Comparison of ENCODE assay signal across 1 cellular context in the genomic region with DNA sequence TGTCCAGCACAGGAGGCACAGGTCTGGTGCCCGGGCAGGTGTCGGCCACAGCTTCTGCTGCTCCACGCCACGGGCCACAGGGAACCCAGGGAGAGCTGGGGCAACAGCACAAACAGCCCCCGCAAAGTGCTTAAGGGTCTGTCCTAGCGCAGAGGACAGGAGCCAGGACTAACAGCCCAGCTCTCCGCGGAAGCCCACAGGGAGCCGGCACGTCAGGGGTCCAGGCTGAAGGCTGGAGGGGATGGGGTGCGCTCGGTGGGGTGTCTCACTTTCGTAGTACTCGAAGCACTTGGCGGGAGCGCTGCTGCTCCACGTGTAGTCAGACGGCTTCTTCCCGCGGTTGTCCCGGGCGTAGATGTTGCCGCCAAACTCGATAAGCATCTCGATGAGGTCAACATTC.
TF ChIP-seq lines count a peak whose summit lies in the region.

No MANE protein-coding gene starts in this region.

TF ChIP-seq in K562, 482 proteins besides CTCF, POLR2A, EP300 and RAD21 (continued from another document):
- peak; percentile 58; the same call in 1 of the 2 replicates for TF ChIP-seq ZBTB33 (CRISPR knock-in tag; IDR thresholded peaks at IDR 0.05)
